8 cellular contexts compared by ENCODE assay signal in the genomic region with DNA sequence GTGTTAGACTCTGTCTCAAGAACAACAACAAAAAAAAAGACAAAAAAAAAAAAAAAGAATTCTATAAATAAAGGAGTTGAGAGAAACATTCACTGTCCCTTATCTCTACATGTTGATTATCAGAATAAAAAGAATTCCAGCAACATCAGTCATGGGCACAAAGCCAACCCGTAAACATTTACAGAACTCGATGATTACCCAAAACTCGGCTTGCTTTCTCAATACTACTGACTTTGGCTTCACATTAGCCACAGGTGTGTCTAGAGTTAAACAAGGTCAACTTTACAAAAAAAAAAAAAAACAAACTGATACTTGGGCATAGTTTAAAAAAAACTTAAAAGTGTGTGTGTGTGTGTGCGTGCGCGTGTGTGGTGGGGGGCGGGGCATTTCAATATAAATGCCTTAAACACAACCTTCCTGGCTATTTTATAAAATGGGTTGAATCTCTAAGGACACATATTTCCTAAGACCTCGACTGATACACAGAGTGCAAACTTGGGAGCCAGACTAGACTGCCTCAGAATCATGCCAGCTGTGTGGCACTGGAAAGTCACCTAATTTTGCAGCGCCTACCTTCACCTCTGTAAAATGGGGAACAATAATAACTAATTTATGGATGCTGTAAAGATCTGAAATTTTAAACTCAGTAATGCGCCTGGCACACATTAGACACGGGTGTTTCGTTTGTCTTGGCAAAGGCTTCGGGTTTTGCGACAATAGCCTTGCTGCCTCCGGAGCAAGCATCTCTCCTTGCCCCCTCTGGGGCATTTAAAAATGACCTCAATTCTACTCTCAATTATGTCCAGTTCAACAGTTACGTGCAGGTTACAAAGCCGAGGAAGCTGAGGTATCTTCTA. TPM values are rescaled to one million over a fixed set of nuclear protein-coding genes. Genes with fewer than 3 reads are reported as not detected.
DNase-seq lines count a peak whose midpoint lies in the region; ATAC-seq, FAIRE-seq and TF ChIP-seq lines count a peak whose summit lies in the region.

No MANE protein-coding gene starts in this region.

- WGBS in pancreas, 2 donors: 2 to 4% methylated on average over 17 of the region's 17 CpGs

- intact Hi-C loops in pancreas (cut with DNase I): no loop called here

- TF ChIP-seq CTCF in fibroblast of mammary gland (conservative IDR thresholded peaks at IDR 0.05; ENCODE audit: control insufficient read depth, insufficient read depth, low read depth, low read length) (no peak), pancreas (IDR thresholded peaks at IDR 0.05) (no peak)

- no peaks in the 10 kb centered on the region for H3K27me3 ChIP-seq in pancreas

- no peak for FAIRE-seq in pancreas (lab: Jason Lieb, UNC)

- ATAC-seq in GM19035 (IDR thresholded peaks at IDR 0.05; ENCODE audit: unreplicated experiment) (peak; percentile 21), HG03135 (IDR thresholded peaks at IDR 0.05; ENCODE audit: unreplicated experiment) (peak; percentile 36), SK-N-SH treated with all-trans-retinoic acid at 6 μM for 48 hours (peak; percentile 20), pancreas (peak; percentile 36 to 66 (median 46))

- no peaks in the 10 kb centered on the region for H3K36me3 ChIP-seq in pancreas

- peak; percentile 40 for DNase-seq in COR-L47 (lab: John Stamatoyannopoulos, UW)
- peak; percentile 59 for DNase-seq in fibroblast of mammary gland (ENCODE audit: low read depth)
- peak in 4 of 6 donors; percentile 42 to 59 (median 44) for DNase-seq in pancreas
- no peak for DNase-seq in NCI-H2227 (lab: John Stamatoyannopoulos, UW; ENCODE audit: unreplicated experiment)
- no peak for DNase-seq in mesenteric fat pad (ENCODE audit: low spot score)

- H3K4me1 ChIP-seq in pancreas: peaks cover 4 to 8% (median 6%) of the 10 kb centered on the region in 3 donors

- H3K27ac ChIP-seq in pancreas: peak overlapping the region; percentile 68 to 88 (median 86)

- no peaks in the 10 kb centered on the region for H3K9me3 ChIP-seq in pancreas

- peak overlapping the region; percentile 90 for H3K4me3 ChIP-seq in fibroblast of mammary gland (ENCODE audit: control insufficient read depth, low read depth, low read length)
- peak overlapping the region; percentile 56 to 92 (median 78) for H3K4me3 ChIP-seq in pancreas

TF ChIP-seq in SK-N-SH treated with all-trans-retinoic acid at 6 μM for 48 hours, 23 proteins besides CTCF, POLR2A, EP300 and RAD21:
- TF ChIP-seq TCF4 (CRISPR knock-in tag; IDR thresholded peaks at IDR 0.05; ENCODE audit: borderline replicate concordance) (no peak), GLIS3 (CRISPR knock-in tag; IDR thresholded peaks at IDR 0.05) (no peak)

RNA-seq across cellular contexts. Expression of gene EBPL, which starts 0.9 kb away (rescaled TPM):
- 10 to 100 TPM; 23.8 to 44.0 (median 34.0) TPM for total RNA-seq in pancreas
- 10 to 100 TPM; 44.4 to 46.4 TPM for polyA plus RNA-seq in pancreas
- total RNA-seq in mesenteric fat pad: 25.3 TPM

Comparison
In these comparisons a context has a peak if more than half of its experiments do, and no peak if none do; other contexts are left out.
1. DNase-seq: peak in COR-L47 (single experiment), fibroblast of mammary gland (single experiment) and pancreas (4 of 6); none in NCI-H2227 (single experiment) and mesenteric fat pad (single experiment).
2. Peak in every context shown above with its lines, with median percentiles within 50 percentile points of each other: ATAC-seq.